6 cellular contexts compared by ENCODE assay signal in genomic region chr12:54033980-54034783, GRCh38.
A peak's percentile ranks its signal among the peaks of the same experiment; 100 is the strongest.
DNase-seq lines count a peak whose midpoint lies in the region; ATAC-seq and TF ChIP-seq lines count a peak whose summit lies in the region.

No MANE protein-coding gene starts in this region.

- H3K4me1 Mint-ChIP-seq in activated naive CD8-positive, alpha-beta T cell treated with anti-CD3 and anti-CD28 coated beads, Interleukin-2, amount 50 U/mL, for 24 hours, result peaks cover 19% of the 10 kb centered on the region
- peaks cover 88% of the 10 kb centered on the region for H3K4me1 Mint-ChIP-seq in nephron progenitor cell

- peak overlapping the region; percentile 39 for H3K4me3 Mint-ChIP-seq in activated naive CD8-positive, alpha-beta T cell treated with anti-CD3 and anti-CD28 coated beads, Interleukin-2, amount 50 U/mL, for 24 hours
- peak overlapping the region; percentile 95 for H3K4me3 Mint-ChIP-seq in nephron progenitor cell

- ATAC-seq in activated naive CD8-positive, alpha-beta T cell treated with anti-CD3 and anti-CD28 coated beads, Interleukin-2, amount 50 U/mL, for 24 hours, result no peak

- peaks cover 82% of the 10 kb centered on the region for H3K27me3 Mint-ChIP-seq in activated naive CD8-positive, alpha-beta T cell treated with anti-CD3 and anti-CD28 coated beads, Interleukin-2, amount 50 U/mL, for 24 hours
- peaks cover 2% of the 10 kb centered on the region for H3K27me3 Mint-ChIP-seq in nephron progenitor cell (ENCODE audit: low read depth, poor library complexity)

- H3K27ac Mint-ChIP-seq in activated naive CD8-positive, alpha-beta T cell treated with anti-CD3 and anti-CD28 coated beads, Interleukin-2, amount 50 U/mL, for 24 hours, result no peak overlapping the region
- H3K27ac Mint-ChIP-seq in nephron progenitor cell, result peak overlapping the region; percentile 99

- DNase-seq in GM03348 (ENCODE audit: low spot score) (peak; percentile 77), nephron progenitor cell (peak; percentile 61), NCI-H146 treated with DMSO at 0.1 percent for 48 hours (lab: John Stamatoyannopoulos, UW; ENCODE audit: unreplicated experiment) (no peak), NCI-H2107 (lab: John Stamatoyannopoulos, UW) (no peak), NCI-H1105 (lab: John Stamatoyannopoulos, UW) (no peak)
- DNase-seq in activated naive CD8-positive, alpha-beta T cell treated with anti-CD3 and anti-CD28 coated beads, Interleukin-2, amount 50 U/mL, for 24 hours, result no peak

- no peaks in the 10 kb centered on the region for H3K36me3 Mint-ChIP-seq in activated naive CD8-positive, alpha-beta T cell treated with anti-CD3 and anti-CD28 coated beads, Interleukin-2, amount 50 U/mL, for 24 hours (ENCODE audit: low read depth)
- H3K36me3 Mint-ChIP-seq in nephron progenitor cell (ENCODE audit: low read depth), result peaks cover 26% of the 10 kb centered on the region

- H3K9me3 Mint-ChIP-seq in activated naive CD8-positive, alpha-beta T cell treated with anti-CD3 and anti-CD28 coated beads, Interleukin-2, amount 50 U/mL, for 24 hours, result no peaks in the 10 kb centered on the region
- no peaks in the 10 kb centered on the region for H3K9me3 Mint-ChIP-seq in nephron progenitor cell

- TF ChIP-seq CTCF in nephron progenitor cell (IDR thresholded peaks at IDR 0.05), result no peak

Comparison
In these comparisons a context has a peak if more than half of its experiments do, and no peak if none do; other contexts are left out.
1. DNase-seq: peak in GM03348 (single experiment) and nephron progenitor cell (single experiment); none in activated naive CD8-positive, alpha-beta T cell treated with anti-CD3 and anti-CD28 coated beads, Interleukin-2, amount 50 U/mL, for 24 hours (single experiment), NCI-H146 treated with DMSO at 0.1 percent for 48 hours (single experiment), NCI-H2107 (single experiment) and NCI-H1105 (single experiment).